In genomic region chr1:16068356-16069270, GRCh38 we compare ENCODE assay signal across 13 cellular contexts. TPM values are rescaled to one million over a fixed set of nuclear protein-coding genes. Genes with fewer than 3 reads are reported as not detected.
DNase-seq lines count a peak whose midpoint lies in the region; ATAC-seq and TF ChIP-seq lines count a peak whose summit lies in the region.
"Had no signal": no experiment of that assay in that cellular context is flagged by ENCODE, and none has a peak within 500 bp of the region (broad histone marks: within the 10 kb centered on the region; RNA-seq: fewer than 3 reads in every experiment).

No MANE protein-coding gene starts in this region.

- H3K4me3 ChIP-seq in body of pancreas, result no peak overlapping the region
- H3K4me3 ChIP-seq in stomach, result no peak overlapping the region
- H3K4me3 ChIP-seq: MG63 had no signal

- DNase-seq in HFFc6 (peak; percentile 65), body of pancreas (peak; percentile 67 to 88 (median 80)), iris pigment epithelial cell (ENCODE audit: low read depth) (peak; percentile 32), stomach (peak; percentile 54), NCI-H2081 treated with DMSO at 0.1 percent for 48 hours (lab: John Stamatoyannopoulos, UW) (no peak), immature natural killer cell (no peak), CD1c-positive myeloid dendritic cell (ENCODE audit: extremely low spot score) (no peak)
- DNase-seq: MG63, NCI-H774 had no signal

- H3K27ac ChIP-seq in body of pancreas (peak overlapping the region; percentile 19 to 84 (median 64)), stomach (no peak overlapping the region)

- H3K9me3 Mint-ChIP-seq in HFFc6, result no peaks in the 10 kb centered on the region
- H3K9me3 Mint-ChIP-seq in immature natural killer cell, result no peaks in the 10 kb centered on the region
- H3K9me3 Mint-ChIP-seq: brain; stimulated activated memory B cell treated with anti-CD40 and anti-IgM and Interleukin-4, amounts not matched to agents 10 μg/mL and 1 μg/mL and 100 μg/mL, for 72 hours; T-helper 1 cell treated with Interleukin-12 subunit alpha and Interleukin-12 subunit beta and Interleukin-4 antibody, amounts not matched to agents 30 μg/mL and 1 μg/mL, for 36 hours had no signal

- no peak for TF ChIP-seq EP300 in stomach (IDR thresholded peaks at IDR 0.05)

- TF ChIP-seq POLR2A in body of pancreas (IDR thresholded peaks at IDR 0.05) (peak in 1 of 3 donors; percentile 20), stomach (IDR thresholded peaks at IDR 0.05) (no peak)

- H3K27ac Mint-ChIP-seq in HFFc6 (no peak overlapping the region; the same call in 1 of the 2 replicates), immature natural killer cell (peak overlapping the region in 1 of 6 donors; percentile 67)
- H3K27ac Mint-ChIP-seq: T-helper 1 cell treated with Interleukin-12 subunit alpha and Interleukin-12 subunit beta and Interleukin-4 antibody, amounts not matched to agents 30 μg/mL and 1 μg/mL, for 36 hours had no signal

- 51 to 64% methylated on average over 7 to 11 of the region's 11 CpGs for WGBS in body of pancreas, 2 donors
- 58 to 92% (median 62%) methylated on average over 7 to 11 of the region's 11 CpGs for WGBS in stomach, 5 donors

- no peaks in the 10 kb centered on the region for H3K9me3 ChIP-seq in body of pancreas
- H3K9me3 ChIP-seq in stomach, result no peaks in the 10 kb centered on the region
- H3K9me3 ChIP-seq: MG63 had no signal

- intact Hi-C loops in body of pancreas (cut with DNase I) (no loop called here), stomach (cut with DNase I; ENCODE audit: low total_unique reads) (no loop called here)

- H3K4me1 Mint-ChIP-seq in HFFc6 (ENCODE audit: low read depth), result peaks cover 22% of the 10 kb centered on the region
- H3K4me1 Mint-ChIP-seq in immature natural killer cell, result peaks cover 22 to 33% of the 10 kb centered on the region in 2 donors

- H3K4me3 Mint-ChIP-seq in HFFc6, result no peak overlapping the region; the same call in 1 of the 2 replicates
- no peak overlapping the region for H3K4me3 Mint-ChIP-seq in immature natural killer cell
- H3K4me3 Mint-ChIP-seq: stimulated activated memory B cell treated with anti-CD40 and anti-IgM and Interleukin-4, amounts not matched to agents 10 μg/mL and 1 μg/mL and 100 μg/mL, for 72 hours; T-helper 1 cell treated with Interleukin-12 subunit alpha and Interleukin-12 subunit beta and Interleukin-4 antibody, amounts not matched to agents 30 μg/mL and 1 μg/mL, for 36 hours had no signal

- H3K36me3 Mint-ChIP-seq in HFFc6 (ENCODE audit: low read depth) (no peaks in the 10 kb centered on the region), immature natural killer cell (no peaks in the 10 kb centered on the region)
- H3K36me3 Mint-ChIP-seq: brain; stimulated activated memory B cell treated with anti-CD40 and anti-IgM and Interleukin-4, amounts not matched to agents 10 μg/mL and 1 μg/mL and 100 μg/mL, for 72 hours had no signal

- TF ChIP-seq CTCF in HFFc6 (IDR thresholded peaks at IDR 0.05) (no peak), body of pancreas (IDR thresholded peaks at IDR 0.05) (no peak), stomach (IDR thresholded peaks at IDR 0.05) (no peak)

- H3K36me3 ChIP-seq in body of pancreas (replicated peaks in 1 of 2; ENCODE audit: insufficient read depth in 1 of 2, low read depth in 2 of 2) (no peaks in the 10 kb centered on the region), stomach (no peaks in the 10 kb centered on the region)
- H3K36me3 ChIP-seq: MG63 had no signal

- H3K27me3 ChIP-seq in body of pancreas (no peaks in the 10 kb centered on the region), stomach (peaks cover 0 to 16% (median 8%) of the 10 kb centered on the region in 3 donors)
- H3K27me3 ChIP-seq: MG63 had no signal

- H3K4me1 ChIP-seq in body of pancreas (peaks cover 75% of the 10 kb centered on the region), stomach (peaks cover 25 to 40% (median 31%) of the 10 kb centered on the region in 4 donors)

- peak; percentile 38 for ATAC-seq in body of pancreas
- ATAC-seq: HCT116; stimulated activated memory B cell treated with anti-CD40 and anti-IgM and Interleukin-4, amounts not matched to agents 10 μg/mL and 1 μg/mL and 100 μg/mL, for 72 hours had no signal

- H3K27me3 Mint-ChIP-seq in HFFc6 (ENCODE audit: insufficient read depth) (peaks cover 11% of the 10 kb centered on the region), immature natural killer cell (ENCODE audit: low read depth in 3 of 3) (peaks cover 6 to 9% (median 6%) of the 10 kb centered on the region in 3 donors)

RNA-seq across cellular contexts. Expression of gene FAM131C, which starts 4.8 kb away (rescaled TPM):
- 1 to 10 TPM in 1 of 6 experiments, under 1 TPM in 5; 0.26 to 1.3 (median 0.74) TPM for total RNA-seq in HFFc6 (2021; fragmentation: NEBNext Ultra II Directional; extraction: Animal tissue kit (Norgen Biotek cat#: 25700))
- total RNA-seq in body of pancreas (1 to 10 TPM in 1 of 2 donors, not detected in 1; 4.2 TPM), stomach (not detected)
- polyA plus RNA-seq in stomach (under 1 TPM in 2 of 3 donors, not detected in 1; 0.35 to 0.37 TPM), immature natural killer cell (not detected)

RNA-seq across cellular contexts. Expression of gene CLCNKB, which starts 25.0 kb away (rescaled TPM):
- total RNA-seq in HFFc6 (2021; fragmentation: NEBNext Ultra II Directional; extraction: Animal tissue kit (Norgen Biotek cat#: 25700)), result under 1 TPM in 2 of 6 experiments, not detected in 4; 0.10 to 0.14 TPM
- total RNA-seq in body of pancreas (1 to 10 TPM in 1 of 2 donors, not detected in 1; 1.3 TPM), stomach (under 1 TPM in 1 of 5 donors, not detected in 4; 0.92 TPM)
- polyA plus RNA-seq in stomach (under 1 TPM; 0.19 to 0.60 (median 0.31) TPM), immature natural killer cell (not detected)

RNA-seq across cellular contexts. Expression of gene CLCNKA, which starts 46.8 kb away (rescaled TPM):
- not detected for total RNA-seq in HFFc6 (2021; fragmentation: NEBNext Ultra II Directional; extraction: Animal tissue kit (Norgen Biotek cat#: 25700))
- total RNA-seq in body of pancreas (1 to 10 TPM; 2.1 to 4.0 TPM), stomach (10 to 100 TPM in 1 of 5 donors, 1 to 10 TPM in 1, under 1 TPM in 1, not detected in 2; 0.55 to 16.1 (median 5.1) TPM)
- polyA plus RNA-seq in stomach (1 to 10 TPM; 2.7 to 6.0 (median 3.9) TPM), immature natural killer cell (not detected)

RNA-seq across cellular contexts. Expression of gene HSPB7, which starts 50.8 kb away (rescaled TPM):
- total RNA-seq in HFFc6 (2021; fragmentation: NEBNext Ultra II Directional; extraction: Animal tissue kit (Norgen Biotek cat#: 25700)), result 10 to 100 TPM; 15.5 to 40.6 (median 33.0) TPM
- total RNA-seq in body of pancreas (10 to 100 TPM in 1 of 2 donors, 1 to 10 TPM in 1; 5.7 to 39.9 TPM), stomach (10 to 100 TPM in 4 of 5 donors, 1 to 10 TPM in 1; 9.9 to 83.5 (median 32.1) TPM)
- polyA plus RNA-seq in stomach (10 to 100 TPM; 11.8 to 32.0 (median 14.2) TPM), immature natural killer cell (not detected)

Comparison
In these comparisons a context has a peak if more than half of its experiments do, and no peak if none do; other contexts are left out.
1. DNase-seq: peak in HFFc6 (single experiment), body of pancreas (4 of 4), iris pigment epithelial cell (single experiment) and stomach (single experiment); none in NCI-H2081 treated with DMSO at 0.1 percent for 48 hours (single experiment), immature natural killer cell (0 of 3) and CD1c-positive myeloid dendritic cell (single experiment).
2. H3K27ac ChIP-seq: peak in body of pancreas (4 of 4); none in stomach (0 of 5).